8 cellular contexts compared by ENCODE assay signal in genomic region chr2:201780674-201781582, GRCh38. TPM values are rescaled to one million over a fixed set of nuclear protein-coding genes. Genes with fewer than 3 reads are reported as not detected.
DNase-seq lines count a peak whose midpoint lies in the region; ATAC-seq lines count a peak whose summit lies in the region.

Gene ALS2, minus strand, starts transcription at chr2:201780933. Its CDS starts 12,048 bp downstream, at chr2:201768885.

- no peaks in the 10 kb centered on the region for H3K9me3 ChIP-seq in NT2/D1 (ENCODE audit: insufficient read depth, low read length)

- peak within 1 kb of the TSS; percentile 91 for H3K9ac ChIP-seq in NT2/D1 (ENCODE audit: insufficient read length, low read depth)

- peak; percentile 97 for ATAC-seq in GM21381 (IDR thresholded peaks at IDR 0.05; ENCODE audit: unreplicated experiment)

- DNase-seq in COR-L47 (lab: John Stamatoyannopoulos, UW) (peak; percentile 98), HUDEP-2 (lab: John Stamatoyannopoulos, UW; ENCODE audit: unreplicated experiment in 76 of 76) (peak; percentile 48 to 99 (median 90)), NT2/D1 (ENCODE audit: low read depth, low spot score) (peak; percentile 98), mesenteric fat pad (ENCODE audit: low spot score) (peak; percentile 98)
- DNase-seq in activated CD8-positive, alpha-beta memory T cell treated with anti-CD3 and anti-CD28 coated beads, Interleukin-2, amount 50 U/mL, for 1 hour (ENCODE audit: extremely low read depth), result peak; percentile 80
- DNase-seq in stimulated activated CD8-positive, alpha-beta memory T cell treated with anti-CD3 and anti-CD28 coated beads, Interleukin-15, amount 100 ng/mL, for 24 hours (ENCODE audit: low read depth), result peak; percentile 80

- no peaks in the 10 kb centered on the region for H3K4me1 ChIP-seq in NT2/D1 (ENCODE audit: insufficient read depth, insufficient read length)

- no peaks in the 10 kb centered on the region for H3K27me3 ChIP-seq in NT2/D1 (ENCODE audit: insufficient read depth, insufficient read length)

- no peaks in the 10 kb centered on the region for H3K36me3 ChIP-seq in NT2/D1 (ENCODE audit: insufficient read depth, insufficient read length, low read length)

- in situ Hi-C loops in endometrial microvascular endothelial cells (cut with HindIII; ENCODE audit: inconsistent ontology term, low pct_unique_long_range_greater_than_20kb, low sequenced_read_pairs), result no loop called here

- H3K4me3 ChIP-seq in NT2/D1 (ENCODE audit: insufficient read length, low read depth), result peak within 1 kb of the TSS; percentile 90

RNA-seq across cellular contexts. Expression of gene ALS2, which starts in this region (rescaled TPM):
- 27.1 TPM for total RNA-seq in endometrial microvascular endothelial cells (ENCODE audit: inconsistent ontology term)
- 23.6 TPM for total RNA-seq in mesenteric fat pad

Comparison
In these comparisons a context has a peak if more than half of its experiments do, and no peak if none do; other contexts are left out.
1. Peak in every context shown above with its lines: DNase-seq, ATAC-seq and H3K4me3 ChIP-seq.